ENCODE assay signal across 17 cellular contexts in genomic region chr2:16103614-16104344, GRCh38.
DNase-seq lines count a peak whose midpoint lies in the region; ATAC-seq and TF ChIP-seq lines count a peak whose summit lies in the region.
"Had no signal": no experiment of that assay in that cellular context is flagged by ENCODE, and none has a peak within 500 bp of the region (broad histone marks: within the 10 kb centered on the region; RNA-seq: fewer than 3 reads in every experiment).

No MANE protein-coding gene starts in this region.

- no peaks in the 10 kb centered on the region for H3K9me3 Mint-ChIP-seq in WTC11

- no peak for ATAC-seq in WTC11
- ATAC-seq in HG03159 (IDR thresholded peaks at IDR 0.05; ENCODE audit: unreplicated experiment): no peak
- ATAC-seq: Panc1, Right ventricle myocardium inferior had no signal

- 67 to 87% methylated on average over 8 to 12 of the region's 12 CpGs for WGBS in transverse colon (ENCODE audit: low coverage in 1 of 2), 2 donors

- H3K27me3 ChIP-seq in iPS-20b (ENCODE audit: insufficient read depth, low read length) (no peaks in the 10 kb centered on the region), transverse colon (no peaks in the 10 kb centered on the region)

- H3K4me3 Mint-ChIP-seq in WTC11: peak overlapping the region; percentile 33
- H3K4me3 Mint-ChIP-seq: B cell; CD4-positive, alpha-beta memory T cell had no signal

- peaks cover 79% of the 10 kb centered on the region for H3K4me1 Mint-ChIP-seq in WTC11
- H3K4me1 Mint-ChIP-seq: B cell; CD4-positive, alpha-beta memory T cell had no signal

- in situ Hi-C loops in transverse colon (cut with MboI; ENCODE audit: low pct_ligation_motif_present in 1 of 4, low pct_unique_long_range_greater_than_20kb in 1 of 4, low sequenced_read_pairs in 3 of 4): no loop called here

- H3K27ac Mint-ChIP-seq in WTC11: peak overlapping the region; percentile 97
- H3K27ac Mint-ChIP-seq: B cell; CD4-positive, alpha-beta memory T cell had no signal

- TF ChIP-seq CTCF in WTC11 (IDR thresholded peaks at IDR 0.05): no peak
- TF ChIP-seq CTCF in transverse colon (IDR thresholded peaks at IDR 0.05): no peak
- no peak for TF ChIP-seq CTCF in GM20000 (IDR thresholded peaks at IDR 0.05; ENCODE audit: extremely low read depth, missing control alignments)

- H3K4me3 ChIP-seq in iPS-20b (ENCODE audit: low read length): peak overlapping the region; percentile 68; the same call in 1 of the 2 replicates
- H3K4me3 ChIP-seq in transverse colon: no peak overlapping the region

- H3K27me3 Mint-ChIP-seq in WTC11 (ENCODE audit: low read depth): no peaks in the 10 kb centered on the region
- H3K27me3 Mint-ChIP-seq: B cell; CD4-positive, alpha-beta memory T cell had no signal

- no peak for TF ChIP-seq POLR2A in transverse colon (IDR thresholded peaks at IDR 0.05)

- CTCF ChIA-PET in WTC11 (lab: Charles Lee): interaction anchor here (0.7 to 3.6 kb wide), 10 partner anchors 12 to 218 kb away, joined by 3 to 34 read pairs (median 3); partner anchors contain the start of gene MYCN

- H3K9me3 ChIP-seq in ES-I3 (ENCODE audit: control insufficient read depth, insufficient read depth, low read length) (no peaks in the 10 kb centered on the region), iPS-20b (ENCODE audit: insufficient read depth, low read depth, low read length) (no peaks in the 10 kb centered on the region), transverse colon (no peaks in the 10 kb centered on the region)
- H3K9me3 ChIP-seq: SK-N-SH had no signal

- H3K36me3 ChIP-seq in ES-I3 (ENCODE audit: insufficient read depth, low read length): no peaks in the 10 kb centered on the region
- H3K36me3 ChIP-seq in iPS-20b (ENCODE audit: insufficient read depth, low read depth, low read length): no peaks in the 10 kb centered on the region
- H3K36me3 ChIP-seq in transverse colon: no peaks in the 10 kb centered on the region

- H3K4me1 ChIP-seq in ES-I3 (ENCODE audit: insufficient read depth, low read length): peaks cover 58% of the 10 kb centered on the region
- peaks cover 41% of the 10 kb centered on the region; the same call in 1 of the 2 replicates for H3K4me1 ChIP-seq in iPS-20b (ENCODE audit: insufficient read depth, low read length)
- peaks cover 0 to 19% (median 13%) of the 10 kb centered on the region in 4 donors for H3K4me1 ChIP-seq in transverse colon

- peak overlapping the region; percentile 93 for H3K27ac ChIP-seq in iPS-20b (ENCODE audit: low read length)
- peak overlapping the region in 3 of 4 donors; percentile 62 to 75 (median 66) for H3K27ac ChIP-seq in transverse colon

- no peak for DNase-seq in WTC11 (ENCODE audit: low spot score)
- DNase-seq in transverse colon: no peak
- no peak for DNase-seq in stimulated activated CD4-positive, alpha-beta T cell treated with anti-CD3 and anti-CD28 coated beads, Interleukin-4, amount 100 ng/mL, for 1 hour
- no peak for DNase-seq in GM20000 (ENCODE audit: low spot score)
- DNase-seq: ACHN; CD4-positive, alpha-beta memory T cell; MV-4-11; NCI-H1436; NCI-H2029 treated with DMSO at 0.1 percent for 48 hours; NCI-H510A; SK-N-SH had no signal

- TF ChIP-seq EP300 in transverse colon (IDR thresholded peaks at IDR 0.05; ENCODE audit: low read depth): no peak

- H3K9ac ChIP-seq in ES-I3 (ENCODE audit: low read depth, low read length): 0 out of 2 replicates have a peak overlapping the region, but pooled peaks have one; percentile 6
- H3K9ac ChIP-seq in iPS-20b (ENCODE audit: low read depth, low read length): peak overlapping the region; percentile 87; the same call in 1 of the 2 replicates
- H3K9ac ChIP-seq: SK-N-SH had no signal

- POLR2A ChIA-PET in WTC11 (lab: Charles Lee): interaction anchor here (1.9 to 3.9 kb wide), 2 partner anchors 123 to 163 kb away, joined by 5 to 30 read pairs; partner anchors contain the start of gene MYCN

- intact Hi-C loops in transverse colon (cut with DNase I; ENCODE audit: low total_unique reads): no loop called here

- H3K36me3 Mint-ChIP-seq in WTC11: no peaks in the 10 kb centered on the region

TF ChIP-seq in WTC11, 78 proteins besides CTCF, POLR2A, EP300 and RAD21 (continues in another document):
- no peak for TF ChIP-seq ZNF232 (CRISPR knock-in tag; IDR thresholded peaks at IDR 0.05)
- TF ChIP-seq ATF3 (CRISPR knock-in tag; conservative IDR thresholded peaks at IDR 0.05): no peak
- TF ChIP-seq KAT7 (CRISPR knock-in tag; IDR thresholded peaks at IDR 0.05; ENCODE audit: borderline replicate concordance): no peak
- no peak for TF ChIP-seq SP1 (CRISPR knock-in tag; conservative IDR thresholded peaks at IDR 0.05)
- no peak for TF ChIP-seq HMGA2 (CRISPR knock-in tag; IDR thresholded peaks at IDR 0.05)
- TF ChIP-seq USF2 (CRISPR knock-in tag; IDR thresholded peaks at IDR 0.05): no peak
- no peak for TF ChIP-seq SOX15 (CRISPR knock-in tag; IDR thresholded peaks at IDR 0.05)
- TF ChIP-seq ZNF281 (CRISPR knock-in tag; IDR thresholded peaks at IDR 0.05): no peak
- TF ChIP-seq ZSCAN18 (CRISPR knock-in tag; IDR thresholded peaks at IDR 0.05): no peak
- no peak for TF ChIP-seq STAT6 (CRISPR knock-in tag; conservative IDR thresholded peaks at IDR 0.05; ENCODE audit: low read depth)
- TF ChIP-seq ZNF138 (CRISPR knock-in tag; conservative IDR thresholded peaks at IDR 0.05): no peak
- TF ChIP-seq EMX1 (CRISPR knock-in tag; IDR thresholded peaks at IDR 0.05): no peak
- TF ChIP-seq GTF2I (CRISPR knock-in tag; conservative IDR thresholded peaks at IDR 0.05): no peak
